In the genomic region with DNA sequence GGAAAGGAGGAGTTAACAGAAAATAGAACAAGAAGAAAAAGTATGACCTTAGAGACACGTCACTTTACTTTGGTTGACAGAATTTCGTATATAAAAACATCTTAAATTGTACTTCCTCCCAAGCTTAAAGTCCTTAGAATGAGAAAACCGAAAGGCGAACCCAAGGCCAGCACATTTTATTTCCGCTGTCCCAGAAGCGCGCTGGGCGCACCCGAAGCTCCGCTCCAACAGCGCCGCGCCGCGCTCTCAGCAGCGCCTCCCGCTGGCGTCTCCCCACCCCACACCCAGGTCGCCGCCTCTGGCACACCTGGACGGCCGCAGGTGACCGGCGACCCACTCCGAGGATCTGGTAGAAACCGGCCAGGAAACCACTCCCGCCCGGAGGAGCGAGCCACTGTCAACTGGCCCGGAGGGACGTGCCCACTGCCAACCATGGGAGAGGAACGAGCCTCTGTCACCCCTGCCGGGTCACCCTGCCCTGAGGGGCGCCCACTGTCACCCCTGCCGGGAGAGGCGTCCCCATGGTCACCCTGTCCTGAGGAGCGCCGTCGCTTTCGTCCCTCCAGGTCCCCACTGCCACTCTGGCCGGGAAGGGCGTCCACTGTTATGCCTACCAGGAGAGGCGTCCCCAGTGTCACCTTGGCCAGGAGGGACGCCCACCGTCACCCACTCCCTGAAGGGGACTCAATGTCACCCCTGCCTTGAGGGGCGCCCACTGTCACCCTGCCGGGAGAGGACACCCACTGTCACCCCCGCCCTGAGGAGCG, we compare ENCODE assay signal across 8 cellular contexts. TPM values are rescaled to one million over a fixed set of nuclear protein-coding genes. Genes with fewer than 3 reads are reported as not detected.
DNase-seq lines count a peak whose midpoint lies in the region; ATAC-seq and TF ChIP-seq lines count a peak whose summit lies in the region.

No MANE protein-coding gene starts in this region.

- ATAC-seq in HG02938 (IDR thresholded peaks at IDR 0.05; ENCODE audit: unreplicated experiment): peak; percentile 47
- peak; percentile 21 to 36 for ATAC-seq in activated CD4-positive, CD25-positive, alpha-beta regulatory T cell treated with anti-CD3 and anti-CD28 coated beads, Interleukin-2, amount 50 U/mL, for 24 hours
- ATAC-seq in right lobe of liver: peak; percentile 74 to 80 (median 77)

- no peaks in the 10 kb centered on the region for H3K27me3 ChIP-seq in colonic mucosa
- no peaks in the 10 kb centered on the region for H3K27me3 ChIP-seq in right lobe of liver

- H3K9me3 ChIP-seq in colonic mucosa (no peaks in the 10 kb centered on the region), right lobe of liver (no peaks in the 10 kb centered on the region)

- peak overlapping the region; percentile 98 for H3K27ac ChIP-seq in colonic mucosa
- H3K27ac ChIP-seq in right lobe of liver: peak overlapping the region; percentile 89 to 98 (median 92)

- TF ChIP-seq CTCF in colonic mucosa (IDR thresholded peaks at IDR 0.05) (peak; percentile 91), right lobe of liver (IDR thresholded peaks at IDR 0.05) (peak; percentile 84 to 97 (median 91))

- peak overlapping the region; percentile 98 to 100 for H3K9ac ChIP-seq in colonic mucosa (ENCODE audit: low read depth in 2 of 2, low read length in 2 of 2)

- H3K36me3 ChIP-seq in colonic mucosa: no peaks in the 10 kb centered on the region
- no peaks in the 10 kb centered on the region for H3K36me3 ChIP-seq in right lobe of liver

- peak; percentile 57 for TF ChIP-seq POLR2A in right lobe of liver (IDR thresholded peaks at IDR 0.05)

- intact Hi-C loops in colonic mucosa (cut with DNase I): no loop called here
- intact Hi-C loops in right lobe of liver (cut with DNase I): no loop called here

- DNase-seq in SIG-M5 treated with dmso at 0.1 percent for 504 hours (lab: John Stamatoyannopoulos, UW; ENCODE audit: unreplicated experiment) (peak; percentile 69), SIG-M5 (lab: John Stamatoyannopoulos, UW) (no peak), NCI-H2107 (lab: John Stamatoyannopoulos, UW) (peak; percentile 56), colonic mucosa (peak; percentile 93), right lobe of liver (peak; percentile 89 to 93 (median 92))
- DNase-seq in stimulated activated CD4-positive, alpha-beta T cell treated with anti-CD3 and anti-CD28 coated beads, Interleukin-4, amount 100 ng/mL, for 48 hours (ENCODE audit: low read depth in 2 of 2): peak; percentile 59 to 67

- H3K4me1 ChIP-seq in colonic mucosa (peaks cover 3% of the 10 kb centered on the region), right lobe of liver (peaks cover 0 to 63% (median 27%) of the 10 kb centered on the region in 4 donors)

- 1% methylated on average over 31 of the region's 49 CpGs for WGBS in right lobe of liver (ENCODE audit: insufficient coverage, low coverage, low lambda C conversion rate, missing lambda C conversion rate)

- H3K4me3 ChIP-seq in colonic mucosa: peak overlapping the region; percentile 95
- peak overlapping the region; percentile 78 to 92 (median 91) for H3K4me3 ChIP-seq in right lobe of liver

RNA-seq across cellular contexts. Expression of a gene that starts 0.8 kb away (rescaled TPM):
- 100 to 1,000 TPM in 1 of 2 donors, 10 to 100 TPM in 1; 93.7 to 144 TPM for total RNA-seq in colonic mucosa
- total RNA-seq in right lobe of liver: 100 to 1,000 TPM; 102 to 298 (median 180) TPM

RNA-seq across cellular contexts. Expression of a gene that starts 39.6 kb away (rescaled TPM):
- total RNA-seq in colonic mucosa (10 to 100 TPM; 65.0 to 73.3 TPM), right lobe of liver (10 to 100 TPM in 5 of 6 experiments, 1 to 10 TPM in 1; 6.7 to 14.0 (median 12.8) TPM)

Comparison
In these comparisons a context has a peak if more than half of its experiments do, and no peak if none do; other contexts are left out.
1. RNA of a gene that starts 39.6 kb away (total RNA-seq): 65.0 to 73.3 TPM in colonic mucosa; 6.7 to 14.0 TPM in right lobe of liver; every median in the first group is over 4 times any median in the second.
2. Peak in every context shown above with its lines, with median percentiles within 50 percentile points of each other: ATAC-seq.